ENCODE assay signal across 28 cellular contexts in genomic region chr2:21288732-21289506, GRCh38.
DNase-seq lines count a peak whose midpoint lies in the region; ATAC-seq and TF ChIP-seq lines count a peak whose summit lies in the region.
"Had no signal": no experiment of that assay in that cellular context is flagged by ENCODE, and none has a peak within 500 bp of the region (broad histone marks: within the 10 kb centered on the region; RNA-seq: fewer than 3 reads in every experiment).

No MANE protein-coding gene starts in this region.

- H2AK5ac ChIP-seq in mesendoderm (ENCODE audit: low read length), result no peak overlapping the region

- peak overlapping the region; percentile 12 for H3K56ac ChIP-seq in mesendoderm (ENCODE audit: low read length)

- ATAC-seq in Right ventricle myocardium superior (ENCODE audit: poor library complexity), result peak; percentile 84
- no peak for ATAC-seq in activated CD8-positive, alpha-beta memory T cell treated with anti-CD3 and anti-CD28 coated beads, Interleukin-2, amount 10 ng/mL, durations not matched to agents 7 days and 5 days
- no peak for ATAC-seq in natural killer cell treated with Interleukin-12 subunit alpha and Interleukin-12 subunit beta and Interleukin-15 and Interleukin-18, amount 100 ng/mL, for 72 hours
- ATAC-seq: activated naive CD4-positive, alpha-beta T cell treated with anti-CD3 and anti-CD28 coated beads, Interleukin-2, amount 50 U/mL, for 72 hours; effector memory CD8-positive, alpha-beta T cell; left lobe of liver; stimulated activated naive CD8-positive, alpha-beta T cell treated with anti-CD3 and anti-CD28 coated beads, Interleukin-15, amount 100 ng/mL, for 72 hours had no signal

- no peak overlapping the region for H4K8ac ChIP-seq in mesendoderm (ENCODE audit: low read depth, low read length)

- TF ChIP-seq CTCF in ascending aorta (IDR thresholded peaks at IDR 0.05), result no peak
- TF ChIP-seq CTCF in uterus (IDR thresholded peaks at IDR 0.05), result no peak

- DNase-seq in ascending aorta (ENCODE audit: low spot score in 2 of 2) (no peak), Right ventricle myocardium superior (no peak), mesendoderm (no peak), uterus (no peak), occipital lobe (lab: John Stamatoyannopoulos, UW) (no peak)
- no peak for DNase-seq in activated CD8-positive, alpha-beta memory T cell treated with anti-CD3 and anti-CD28 coated beads, Interleukin-2, amount 10 ng/mL, durations not matched to agents 7 days and 5 days
- no peak for DNase-seq in natural killer cell treated with Interleukin-12 subunit alpha and Interleukin-12 subunit beta and Interleukin-15 and Interleukin-18, amount 100 ng/mL, for 72 hours (ENCODE audit: low spot score)
- DNase-seq: activated CD4-positive, alpha-beta T cell treated with anti-CD3 and anti-CD28 coated beads for 4 hours; activated effector memory CD4-positive, alpha-beta T cell treated with Interleukin-2 at 50 U/mL for 16 hours; activated T-cell treated with anti-CD3 and anti-CD28 coated beads for 4 hours; effector memory CD8-positive, alpha-beta T cell; midbrain; MM.1S; naive B cell; NCI-H1417 treated with DMSO at 0.1 percent for 48 hours; NCI-H2081; NCI-H345; NCI-H774; spleen; stimulated activated CD8-positive, alpha-beta memory T cell treated with anti-CD3 and anti-CD28 coated beads, Interleukin-4, amount 100 ng/mL, for 48 hours; stimulated activated naive CD8-positive, alpha-beta T cell treated with anti-CD3 and anti-CD28 coated beads, Interleukin-15, amount 100 ng/mL, for 72 hours; T1000 had no signal

- H2BK15ac ChIP-seq in mesendoderm (replicated peaks; ENCODE audit: low read depth), result no peak overlapping the region

- H3K27ac ChIP-seq in ascending aorta (peak overlapping the region; percentile 43 to 75), mesendoderm (ENCODE audit: low read depth, low read length) (no peak overlapping the region), uterus (peak overlapping the region; percentile 24 to 37)
- H3K27ac ChIP-seq: BLaER1, cardiac muscle cell, coronary artery, spleen, VCaP had no signal

- no peaks in the 10 kb centered on the region for H3K36me3 ChIP-seq in ascending aorta
- no peaks in the 10 kb centered on the region for H3K36me3 ChIP-seq in mesendoderm (ENCODE audit: control insufficient read depth, insufficient read depth, low read length)
- no peaks in the 10 kb centered on the region for H3K36me3 ChIP-seq in uterus
- H3K36me3 ChIP-seq: BLaER1, cardiac muscle cell, spleen had no signal

- no peaks in the 10 kb centered on the region for H3K36me3 Mint-ChIP-seq in activated CD8-positive, alpha-beta memory T cell treated with anti-CD3 and anti-CD28 coated beads, Interleukin-2, amount 10 ng/mL, durations not matched to agents 7 days and 5 days
- H3K36me3 Mint-ChIP-seq in natural killer cell treated with Interleukin-12 subunit alpha and Interleukin-12 subunit beta and Interleukin-15 and Interleukin-18, amount 100 ng/mL, for 72 hours, result no peaks in the 10 kb centered on the region
- H3K36me3 Mint-ChIP-seq: activated naive CD4-positive, alpha-beta T cell treated with anti-CD3 and anti-CD28 coated beads, Interleukin-2, amount 50 U/mL, for 72 hours; naive B cell had no signal

- no peaks in the 10 kb centered on the region for H3K27me3 ChIP-seq in ascending aorta
- H3K27me3 ChIP-seq in mesendoderm (ENCODE audit: insufficient read depth, low read length, poor library complexity), result no peaks in the 10 kb centered on the region
- no peaks in the 10 kb centered on the region for H3K27me3 ChIP-seq in uterus
- H3K27me3 ChIP-seq: BLaER1, cardiac muscle cell, spleen had no signal

- no peaks in the 10 kb centered on the region for H3K79me1 ChIP-seq in mesendoderm (ENCODE audit: low read length)

- H3K4me3 ChIP-seq in ascending aorta (no peak overlapping the region), mesendoderm (ENCODE audit: low read length) (no peak overlapping the region), uterus (no peak overlapping the region)
- H3K4me3 ChIP-seq: BLaER1, cardiac muscle cell, coronary artery, spleen had no signal

- H3K9ac ChIP-seq in mesendoderm (ENCODE audit: low read length), result no peak overlapping the region
- H3K9ac ChIP-seq: BLaER1 had no signal

- H3K9me3 ChIP-seq in ascending aorta, result no peaks in the 10 kb centered on the region
- H3K9me3 ChIP-seq in uterus, result no peaks in the 10 kb centered on the region
- H3K9me3 ChIP-seq: BLaER1, spleen had no signal

- H2BK120ac ChIP-seq in mesendoderm (ENCODE audit: low read depth, low read length), result no peak overlapping the region

- no peak overlapping the region for H4K5ac ChIP-seq in mesendoderm (ENCODE audit: low read length)

- H2BK5ac ChIP-seq in mesendoderm (ENCODE audit: low read length), result no peak overlapping the region

- H3K4ac ChIP-seq in mesendoderm (ENCODE audit: low read depth, low read length), result no peak overlapping the region

- H3K4me1 ChIP-seq in ascending aorta (peaks cover 7 to 25% of the 10 kb centered on the region in 2 donors), mesendoderm (ENCODE audit: control insufficient read depth, low read depth, low read length) (peaks cover 2% of the 10 kb centered on the region), uterus (peaks cover 4 to 5% of the 10 kb centered on the region in 2 donors)
- H3K4me1 ChIP-seq: BLaER1, spleen had no signal

- no peaks in the 10 kb centered on the region for H3K9me3 Mint-ChIP-seq in activated CD8-positive, alpha-beta memory T cell treated with anti-CD3 and anti-CD28 coated beads, Interleukin-2, amount 10 ng/mL, durations not matched to agents 7 days and 5 days (ENCODE audit: low read depth)
- H3K9me3 Mint-ChIP-seq in natural killer cell treated with Interleukin-12 subunit alpha and Interleukin-12 subunit beta and Interleukin-15 and Interleukin-18, amount 100 ng/mL, for 72 hours, result no peaks in the 10 kb centered on the region
- H3K9me3 Mint-ChIP-seq: stimulated activated naive CD8-positive, alpha-beta T cell treated with anti-CD3 and anti-CD28 coated beads, Interleukin-15, amount 100 ng/mL, for 72 hours had no signal

- intact Hi-C loops in ascending aorta (cut with DNase I) (no loop called here), Right ventricle myocardium superior (cut with DNase I) (no loop called here), uterus (cut with DNase I; ENCODE audit: low total_unique reads) (no loop called here)

- CTCF ChIA-PET in activated CD8-positive, alpha-beta memory T cell treated with anti-CD3 and anti-CD28 coated beads, Interleukin-2, amount 10 ng/mL, durations not matched to agents 7 days and 5 days (lab: Charles Lee), result interaction anchor here (1.4 kb wide), 1 partner anchor 8 kb away, joined by 3 read pairs; no protein-coding TSS in a partner anchor

- no peaks in the 10 kb centered on the region for H3K27me3 Mint-ChIP-seq in activated CD8-positive, alpha-beta memory T cell treated with anti-CD3 and anti-CD28 coated beads, Interleukin-2, amount 10 ng/mL, durations not matched to agents 7 days and 5 days
- peaks cover 0 to 6% of the 10 kb centered on the region in 2 donors for H3K27me3 Mint-ChIP-seq in natural killer cell treated with Interleukin-12 subunit alpha and Interleukin-12 subunit beta and Interleukin-15 and Interleukin-18, amount 100 ng/mL, for 72 hours
- H3K27me3 Mint-ChIP-seq: effector memory CD8-positive, alpha-beta T cell; stimulated activated naive CD8-positive, alpha-beta T cell treated with anti-CD3 and anti-CD28 coated beads, Interleukin-15, amount 100 ng/mL, for 72 hours had no signal

- no peak overlapping the region for H3K27ac Mint-ChIP-seq in activated CD8-positive, alpha-beta memory T cell treated with anti-CD3 and anti-CD28 coated beads, Interleukin-2, amount 10 ng/mL, durations not matched to agents 7 days and 5 days
- H3K27ac Mint-ChIP-seq in natural killer cell treated with Interleukin-12 subunit alpha and Interleukin-12 subunit beta and Interleukin-15 and Interleukin-18, amount 100 ng/mL, for 72 hours, result no peak overlapping the region
- H3K27ac Mint-ChIP-seq: activated naive CD4-positive, alpha-beta T cell treated with anti-CD3 and anti-CD28 coated beads, Interleukin-2, amount 50 U/mL, for 72 hours; effector memory CD8-positive, alpha-beta T cell; stimulated activated naive CD8-positive, alpha-beta T cell treated with anti-CD3 and anti-CD28 coated beads, Interleukin-15, amount 100 ng/mL, for 72 hours had no signal

- H3K4me2 ChIP-seq in mesendoderm (ENCODE audit: low read length), result no peak overlapping the region
- H3K4me2 ChIP-seq: BLaER1 had no signal

- no peaks in the 10 kb centered on the region for H3K79me2 ChIP-seq in mesendoderm (ENCODE audit: control insufficient read depth, insufficient read depth, low read length)

- no CpG with 5 or more reads among the region's 8 CpGs for WGBS in mesendoderm (ENCODE audit: extremely low coverage, insufficient coverage, low lambda C conversion rate)

- H3K4me1 Mint-ChIP-seq in activated CD8-positive, alpha-beta memory T cell treated with anti-CD3 and anti-CD28 coated beads, Interleukin-2, amount 10 ng/mL, durations not matched to agents 7 days and 5 days, result no peaks in the 10 kb centered on the region
- H3K4me1 Mint-ChIP-seq in natural killer cell treated with Interleukin-12 subunit alpha and Interleukin-12 subunit beta and Interleukin-15 and Interleukin-18, amount 100 ng/mL, for 72 hours (ENCODE audit: low read depth in 2 of 2), result no peaks in the 10 kb centered on the region
- H3K4me1 Mint-ChIP-seq: naive B cell; stimulated activated naive CD8-positive, alpha-beta T cell treated with anti-CD3 and anti-CD28 coated beads, Interleukin-15, amount 100 ng/mL, for 72 hours had no signal

- H3K23ac ChIP-seq in mesendoderm (ENCODE audit: low read length), result no peak overlapping the region

- TF ChIP-seq POLR2A in uterus (IDR thresholded peaks at IDR 0.05), result no peak

- no peak overlapping the region for H3K18ac ChIP-seq in mesendoderm (ENCODE audit: low read length)

- no peak overlapping the region for H3K4me3 Mint-ChIP-seq in activated CD8-positive, alpha-beta memory T cell treated with anti-CD3 and anti-CD28 coated beads, Interleukin-2, amount 10 ng/mL, durations not matched to agents 7 days and 5 days
- H3K4me3 Mint-ChIP-seq in natural killer cell treated with Interleukin-12 subunit alpha and Interleukin-12 subunit beta and Interleukin-15 and Interleukin-18, amount 100 ng/mL, for 72 hours, result no peak overlapping the region
- H3K4me3 Mint-ChIP-seq: effector memory CD8-positive, alpha-beta T cell; naive B cell; stimulated activated naive CD8-positive, alpha-beta T cell treated with anti-CD3 and anti-CD28 coated beads, Interleukin-15, amount 100 ng/mL, for 72 hours had no signal
